8 cellular contexts compared by ENCODE assay signal in the genomic region with DNA sequence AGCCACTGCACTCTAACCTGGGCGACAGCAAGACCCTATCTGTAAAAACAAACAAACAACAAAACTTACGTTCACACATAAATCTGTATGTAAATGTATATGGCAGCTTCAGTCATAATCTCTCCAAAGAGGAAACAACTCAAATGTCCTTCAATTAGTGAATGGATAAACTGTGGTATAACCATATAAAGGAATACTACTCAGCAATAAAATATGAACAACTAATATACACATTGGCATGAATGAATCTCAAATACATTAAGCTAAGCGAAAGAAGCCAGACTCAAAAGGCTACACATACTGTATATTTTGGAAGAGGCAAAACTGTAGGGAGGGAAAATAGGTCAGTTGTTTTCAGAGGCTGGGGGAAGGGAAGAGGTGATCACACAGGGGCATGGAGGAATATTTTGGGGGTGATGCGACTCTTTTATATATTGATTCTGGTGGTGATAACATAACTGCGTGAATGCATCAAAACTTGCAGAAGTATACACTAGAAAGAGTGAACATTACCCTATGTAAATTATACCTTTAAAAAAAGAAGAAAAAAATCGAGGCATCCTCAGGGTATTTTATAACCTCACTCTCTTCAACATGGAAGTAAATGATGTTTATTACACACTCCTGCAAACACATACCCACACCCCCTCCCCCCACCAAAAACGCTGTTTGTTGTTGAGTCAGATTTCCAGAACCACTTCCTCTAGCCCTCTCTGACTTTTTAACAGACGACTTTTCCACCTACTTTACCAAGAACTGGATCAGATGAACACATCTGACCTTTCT.
A peak's percentile ranks its signal among the peaks of the same experiment; 100 is the strongest.
DNase-seq lines count a peak whose midpoint lies in the region; ATAC-seq and TF ChIP-seq lines count a peak whose summit lies in the region.
"Had no signal": no experiment of that assay in that cellular context is flagged by ENCODE, and none has a peak within 500 bp of the region (broad histone marks: within the 10 kb centered on the region; RNA-seq: fewer than 3 reads in every experiment).

No MANE protein-coding gene starts in this region.

- ATAC-seq in GM21390 (IDR thresholded peaks at IDR 0.05; ENCODE audit: unreplicated experiment): no peak

- DNase-seq in HK-2 (ENCODE audit: unreplicated experiment) (peak; percentile 53), SIG-M5 treated with dmso at 0.1 percent for 504 hours (lab: John Stamatoyannopoulos, UW; ENCODE audit: unreplicated experiment) (peak; percentile 82), astrocyte of the spinal cord (ENCODE audit: low read depth, low spot score) (peak; percentile 64), NCI-H748 (lab: John Stamatoyannopoulos, UW; ENCODE audit: unreplicated experiment) (no peak), erythroblast (lab: John Stamatoyannopoulos, UW) (no peak)
- peak; percentile 39 to 70 (median 40) for DNase-seq in stimulated activated CD4-positive, alpha-beta T cell treated with anti-CD3 and anti-CD28 coated beads, TNF-alpha, amount 100 ng/mL, for 48 hours (ENCODE audit: low read depth in 3 of 3)
- DNase-seq: trophoblast cell had no signal

- H3K4me3 ChIP-seq in astrocyte of the spinal cord (ENCODE audit: low read depth, low read length): no peak overlapping the region

- in situ Hi-C loops in astrocyte of the spinal cord (cut with HindIII; ENCODE audit: low sequenced_read_pairs): no loop called here

- no peak for TF ChIP-seq CTCF in astrocyte of the spinal cord (IDR thresholded peaks at IDR 0.05; ENCODE audit: low read depth, low read length)

- TF ChIP-seq POLR2A in erythroblast (IDR thresholded peaks at IDR 0.05; ENCODE audit: low read length): no peak

Comparison
In these comparisons a context has a peak if more than half of its experiments do, and no peak if none do; other contexts are left out.
1. DNase-seq: peak in HK-2 (single experiment), SIG-M5 treated with dmso at 0.1 percent for 504 hours (single experiment), astrocyte of the spinal cord (single experiment) and stimulated activated CD4-positive, alpha-beta T cell treated with anti-CD3 and anti-CD28 coated beads, TNF-alpha, amount 100 ng/mL, for 48 hours (3 of 3); none in NCI-H748 (single experiment) and erythroblast (0 of 2).